ENCODE assay signal across 26 cellular contexts in genomic region chr20:53329781-53330180, GRCh38.
A peak's percentile ranks its signal among the peaks of the same experiment; 100 is the strongest.
DNase-seq lines count a peak whose midpoint lies in the region; ATAC-seq, FAIRE-seq and TF ChIP-seq lines count a peak whose summit lies in the region.
"Had no signal": no experiment of that assay in that cellular context is flagged by ENCODE, and none has a peak within 500 bp of the region (broad histone marks: within the 10 kb centered on the region; RNA-seq: fewer than 3 reads in every experiment).

No MANE protein-coding gene starts in this region.

- CTCF ChIA-PET in K562 (lab: Yijun Ruan, JAX; ENCODE audit: low intra/inter-chr PET ratio), result no interaction called here

- no peak overlapping the region for H3K4me3 Mint-ChIP-seq in nephron
- H3K4me3 Mint-ChIP-seq: CD14-positive monocyte; CD4-positive, alpha-beta T cell; CD8-positive, alpha-beta memory T cell; HFFc6 had no signal

- no peak for TF ChIP-seq POLR2A in K562 (conservative IDR thresholded peaks at IDR 0.05)
- TF ChIP-seq POLR2A in upper lobe of left lung (IDR thresholded peaks at IDR 0.05), result no peak

- no TSS peak for BruUV-seq in K562 (replicated peaks; lab: Mats Ljungman, UMichigan)

- no peak overlapping the region for H3K9ac ChIP-seq in K562 (ENCODE audit: insufficient read depth in 1 of 2, low read depth in 2 of 2, low read length in 2 of 2)
- H3K9ac ChIP-seq: BLaER1 treated with 17β-estradiol and CSF1 and Interleukin-3, amounts not matched to agents 10 nM and 100 nM had no signal

- H3K27ac Mint-ChIP-seq in nephron, result peak overlapping the region; percentile 21 to 89 (median 80)
- H3K27ac Mint-ChIP-seq: CD14-positive monocyte; CD4-positive, alpha-beta T cell; CD8-positive, alpha-beta memory T cell; HFFc6 had no signal

- no peaks in the 10 kb centered on the region for H3K9me3 ChIP-seq in K562 (replicated peaks; ENCODE audit: control insufficient read depth, insufficient read depth, low read depth, low read length)
- H3K9me3 ChIP-seq in upper lobe of left lung, result no peaks in the 10 kb centered on the region
- H3K9me3 ChIP-seq: A549; BE2C; BLaER1 treated with 17β-estradiol and CSF1 and Interleukin-3, amounts not matched to agents 10 nM and 100 nM; HAP-1 had no signal

- no peaks in the 10 kb centered on the region for H4K20me1 ChIP-seq in K562 (replicated peaks; ENCODE audit: control insufficient read depth, insufficient read depth, low read length)
- H4K20me1 ChIP-seq: BLaER1 treated with 17β-estradiol and CSF1 and Interleukin-3, amounts not matched to agents 10 nM and 100 nM had no signal

- peaks cover 12% of the 10 kb centered on the region for H3K36me3 Mint-ChIP-seq in nephron (ENCODE audit: low read depth)
- H3K36me3 Mint-ChIP-seq: CD14-positive monocyte had no signal

- no peaks in the 10 kb centered on the region for H3K27me3 ChIP-seq in K562 (ENCODE audit: control insufficient read depth in 2 of 2, insufficient read depth in 2 of 2, low read length in 2 of 2)
- H3K27me3 ChIP-seq in upper lobe of left lung, result no peaks in the 10 kb centered on the region
- H3K27me3 ChIP-seq: BE2C; BLaER1 treated with 17β-estradiol and CSF1 and Interleukin-3, amounts not matched to agents 10 nM and 100 nM had no signal

- FAIRE-seq in K562 (lab: Jason Lieb, UNC), result no peak
- FAIRE-seq: A549, D721Med, GM12891, GM18507, H54 had no signal

- no peaks in the 10 kb centered on the region for H3K27me3 Mint-ChIP-seq in nephron (ENCODE audit: low read depth)
- H3K27me3 Mint-ChIP-seq: CD4-positive, alpha-beta T cell had no signal

- H3K79me2 ChIP-seq in K562 (ENCODE audit: control insufficient read depth, insufficient read depth, low read length), result no peaks in the 10 kb centered on the region

- no peak for TF ChIP-seq CTCF in K562 (IDR thresholded peaks at IDR 0.05 in 2 of 3, conservative IDR thresholded peaks at IDR 0.05 in 1 of 3; ENCODE audit: insufficient read depth in 2 of 3, low read depth in 1 of 3, low read length in 3 of 3)
- no peak for TF ChIP-seq CTCF in nephron (IDR thresholded peaks at IDR 0.05; ENCODE audit: unreplicated experiment in 3 of 3)
- TF ChIP-seq CTCF in upper lobe of left lung (IDR thresholded peaks at IDR 0.05), result no peak

- in situ Hi-C loops in K562 (cut with MboI), result no loop called here

- ATAC-seq in K562 (no peak), HG03378 (IDR thresholded peaks at IDR 0.05; ENCODE audit: unreplicated experiment) (no peak), upper lobe of left lung (ENCODE audit: low FRiP score in 2 of 2) (no peak)
- ATAC-seq: A549 had no signal

- TF ChIP-seq RAD21 in K562 (CRISPR knock-in tag; conservative IDR thresholded peaks at IDR 0.05 in 1 of 2, IDR thresholded peaks at IDR 0.05 in 1 of 2), result no peak

- no peak overlapping the region for H3K4me3 ChIP-seq in K562
- no peak overlapping the region for H3K4me3 ChIP-seq in upper lobe of left lung
- H3K4me3 ChIP-seq: A549; BLaER1 treated with 17β-estradiol and CSF1 and Interleukin-3, amounts not matched to agents 10 nM and 100 nM; HAP-1 had no signal

- H3K4me1 Mint-ChIP-seq in nephron, result peaks cover 46% of the 10 kb centered on the region
- H3K4me1 Mint-ChIP-seq: CD14-positive monocyte; CD8-positive, alpha-beta memory T cell had no signal

- H3K9me1 ChIP-seq in K562 (ENCODE audit: control insufficient read depth, insufficient read depth, low read length), result peaks cover 4% of the 10 kb centered on the region

- peaks cover 2% of the 10 kb centered on the region for H3K9me3 Mint-ChIP-seq in nephron
- H3K9me3 Mint-ChIP-seq: CD4-positive, alpha-beta T cell; CD8-positive, alpha-beta memory T cell had no signal

- TF ChIP-seq EP300 in K562 (IDR thresholded peaks at IDR 0.05; ENCODE audit: low read length), result no peak
- no peak for TF ChIP-seq EP300 in upper lobe of left lung (IDR thresholded peaks at IDR 0.05)

- peak overlapping the region; percentile 86; the same call in 1 of the 2 replicates for H2AFZ ChIP-seq in K562 (ENCODE audit: low read depth, low read length)

- POLR2A ChIA-PET in K562 (lab: Yijun Ruan, JAX), result no interaction called here

- H3K36me3 ChIP-seq in K562 (ENCODE audit: control insufficient read depth, insufficient read depth, low read length) (no peaks in the 10 kb centered on the region), upper lobe of left lung (no peaks in the 10 kb centered on the region)
- H3K36me3 ChIP-seq: BE2C; BLaER1 treated with 17β-estradiol and CSF1 and Interleukin-3, amounts not matched to agents 10 nM and 100 nM; HAP-1 had no signal

- intact Hi-C loops in K562 (cut with micrococcal nuclease), result loop anchor here (2.0 kb wide), 1 partner anchor 27 kb away; no protein-coding TSS in a partner anchor

- H3K4me2 ChIP-seq in K562 (ENCODE audit: insufficient read depth, low read length), result no peak overlapping the region
- H3K4me2 ChIP-seq: A549; BLaER1 treated with 17β-estradiol and CSF1 and Interleukin-3, amounts not matched to agents 10 nM and 100 nM had no signal

- H3K4me1 ChIP-seq in K562 (replicated peaks in 1 of 2; ENCODE audit: control insufficient read depth in 2 of 2, insufficient read depth in 2 of 2, low read length in 2 of 2), result peaks cover 13 to 34% of the 10 kb centered on the region in 2 experiments
- peaks cover 0 to 4% (median 0%) of the 10 kb centered on the region in 4 donors for H3K4me1 ChIP-seq in upper lobe of left lung
- H3K4me1 ChIP-seq: BLaER1 treated with 17β-estradiol and CSF1 and Interleukin-3, amounts not matched to agents 10 nM and 100 nM; HAP-1 had no signal

- H3K27ac ChIP-seq in K562 (ENCODE audit: extremely low read depth, low read depth, low read length) (no peak overlapping the region), caudate nucleus (ENCODE audit: low read depth, low read length) (no peak overlapping the region), upper lobe of left lung (no peak overlapping the region)
- H3K27ac ChIP-seq: A549; BLaER1 treated with 17β-estradiol and CSF1 and Interleukin-3, amounts not matched to agents 10 nM and 100 nM had no signal

- 35% methylated on average over 1 of the region's 1 CpG for WGBS in K562 (ENCODE audit: insufficient coverage, low coverage, missing lambda C conversion rate)
- WGBS in upper lobe of left lung, 2 donors, result 53 to 68% methylated on average over 1 of the region's 1 CpG

- DNase-seq in NCI-H446 treated with DMSO at 0.1 percent for 48 hours (lab: John Stamatoyannopoulos, UW), result peak; percentile 31
- no peak for DNase-seq in K562 (ENCODE audit: extremely low read depth in 1 of 4, low spot score in 3 of 4)
- no peak for DNase-seq in caudate nucleus (lab: John Stamatoyannopoulos, UW)
- no peak for DNase-seq in upper lobe of left lung
- DNase-seq: 8988T; ACHN; AML-193; BE2C; CD4-positive, alpha-beta T cell; CD8-positive, alpha-beta memory T cell; DMS 273 treated with DMSO at 0.1 percent for 48 hours; DMS79; EL; GDM1; GOT3; HFFc6 had no signal

TF ChIP-seq in K562, 482 proteins besides CTCF, POLR2A, EP300 and RAD21 (continues in another document):
- TF ChIP-seq EP400 (IDR thresholded peaks at IDR 0.05), result 0 out of 2 replicates have a peak, but pooled peaks have one; percentile 12
- TF ChIP-seq FOXJ3 (CRISPR knock-in tag; IDR thresholded peaks at IDR 0.05), result no peak
